ENCODE assay signal across 8 cellular contexts in the genomic region with DNA sequence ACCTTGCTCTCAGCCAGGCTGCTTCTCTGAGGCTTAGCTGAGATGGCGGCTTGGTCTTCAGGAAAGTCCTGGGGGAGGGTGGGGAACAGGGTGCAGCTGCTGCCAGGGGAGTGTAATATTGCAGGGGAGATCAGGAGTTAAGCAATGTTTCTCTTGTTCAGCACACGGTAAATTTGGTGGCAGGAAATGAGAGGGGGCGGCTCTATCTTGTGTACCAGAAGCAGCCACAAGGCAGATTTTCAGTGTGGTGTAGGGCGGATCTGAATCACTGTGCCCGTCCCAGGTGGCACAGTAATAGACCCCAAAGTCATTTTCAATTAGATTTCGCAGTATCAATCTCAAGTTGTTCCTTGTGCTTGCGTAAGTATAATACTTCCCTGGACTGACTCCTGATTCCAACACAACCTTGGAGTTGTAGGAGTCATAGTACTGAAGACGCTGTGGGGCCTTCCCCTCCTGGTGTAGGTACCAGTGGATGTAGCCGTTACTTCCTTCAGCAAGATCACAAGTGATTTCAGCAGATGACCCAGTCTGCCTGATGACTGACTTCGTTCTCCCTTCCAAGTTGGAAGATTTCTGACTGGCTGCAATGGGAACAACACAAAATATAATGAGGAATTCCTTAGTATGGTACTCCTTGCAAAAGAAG.
A peak's percentile ranks its signal among the peaks of the same experiment; 100 is the strongest.
DNase-seq lines count a peak whose midpoint lies in the region; ATAC-seq, FAIRE-seq and TF ChIP-seq lines count a peak whose summit lies in the region.
"Not testable (repeated sequence)": the region's sequence is repeated elsewhere in the genome, so short reads cannot be mapped to it uniquely, and the experiment has no call there.

No MANE protein-coding gene starts in this region.

- intact Hi-C loops in CD4-positive, alpha-beta T cell (cut with DNase I, micrococcal nuclease); GM12878 (cut with micrococcal nuclease; ENCODE audit: unreplicated experiment): not testable (repeated sequence)

- peak; percentile 50 for ATAC-seq in CD4-positive, alpha-beta T cell (ENCODE audit: poor library complexity)
- ATAC-seq in GM18909 (IDR thresholded peaks at IDR 0.05; ENCODE audit: poor library complexity, unreplicated experiment): peak; percentile 62
- peak; percentile 33 for ATAC-seq in HG02610 (IDR thresholded peaks at IDR 0.05; ENCODE audit: unreplicated experiment)
- ATAC-seq in HG03439 (IDR thresholded peaks at IDR 0.05; ENCODE audit: unreplicated experiment): peak; percentile 42
- ATAC-seq in GM12878: peak; percentile 67

- not testable (repeated sequence) for FAIRE-seq in GM12878 (lab: Jason Lieb, UNC)

- not testable (repeated sequence) for BruUV-seq in GM12878 (replicated peaks; lab: Mats Ljungman, UMichigan)

- H3K27ac Mint-ChIP-seq in CD4-positive, alpha-beta T cell: peak overlapping the region; percentile 94
- H3K27ac Mint-ChIP-seq in activated CD4-positive, alpha-beta memory T cell treated with anti-CD3 and anti-CD28 coated beads, Interleukin-2, amount 10 ng/mL, durations not matched to agents 7 days and 5 days: peak overlapping the region; percentile 97

- H3K36me3 ChIP-seq in GM12878 (ENCODE audit: control insufficient read depth in 2 of 2, insufficient read depth in 2 of 2, low read length in 1 of 2): not testable (repeated sequence)

- H3K27ac ChIP-seq in CD4-positive, alpha-beta T cell (ENCODE audit: low read depth, low read length): peak overlapping the region; percentile 60
- H3K27ac ChIP-seq in GM12878 (ENCODE audit: control insufficient read depth, insufficient read depth): peak overlapping the region; percentile 54

- in situ Hi-C loops in GM12878 (cut with MboI): loop anchor here (25.0 kb wide), 1 partner anchor 1375 kb away; no protein-coding TSS in a partner anchor

- H3K4me3 ChIP-seq in GM12878: peak overlapping the region; percentile 33

- POLR2A ChIA-PET in CD4-positive, alpha-beta T cell (lab: Charles Lee): interaction anchor here (1.0 kb wide), 1 partner anchor 18 kb away, joined by 3 read pairs; no protein-coding TSS in a partner anchor
- POLR2A ChIA-PET in activated CD4-positive, alpha-beta memory T cell treated with anti-CD3 and anti-CD28 coated beads, Interleukin-2, amount 10 ng/mL, durations not matched to agents 7 days and 5 days (lab: Charles Lee): interaction anchor here (1.1 to 1.4 kb wide), 4 partner anchors 18 to 147 kb away, joined by 3 to 4 read pairs (median 4); no protein-coding TSS in a partner anchor
- POLR2A ChIA-PET in GM12878 (lab: Charles Lee): not testable (repeated sequence)

- RAD21 ChIA-PET in GM12878 (lab: Charles Lee; ENCODE audit: unreplicated experiment): interaction anchor here (1.0 to 1.2 kb wide), 4 partner anchors 17 to 147 kb away, joined by 4 to 6 read pairs (median 6); no protein-coding TSS in a partner anchor

- H3K4me1 ChIP-seq in GM12878 (ENCODE audit: control insufficient read depth, insufficient read depth, low read length): peaks cover 16% of the 10 kb centered on the region

- peaks cover 35% of the 10 kb centered on the region for H3K36me3 Mint-ChIP-seq in CD4-positive, alpha-beta T cell (ENCODE audit: low read depth)
- peaks cover 37% of the 10 kb centered on the region for H3K36me3 Mint-ChIP-seq in activated CD4-positive, alpha-beta memory T cell treated with anti-CD3 and anti-CD28 coated beads, Interleukin-2, amount 10 ng/mL, durations not matched to agents 7 days and 5 days (ENCODE audit: low read depth)

- H3K4me1 Mint-ChIP-seq in CD4-positive, alpha-beta T cell (ENCODE audit: low read depth): peaks cover 81% of the 10 kb centered on the region
- H3K4me1 Mint-ChIP-seq in activated CD4-positive, alpha-beta memory T cell treated with anti-CD3 and anti-CD28 coated beads, Interleukin-2, amount 10 ng/mL, durations not matched to agents 7 days and 5 days: peaks cover 56% of the 10 kb centered on the region

- not testable (repeated sequence) for H4K20me1 ChIP-seq in GM12878 (ENCODE audit: control insufficient read depth, insufficient read depth)

- not testable (repeated sequence) for H3K9ac ChIP-seq in GM12878 (ENCODE audit: control insufficient read depth, insufficient read depth, low read length)

- DNase-seq in CD4-positive, alpha-beta T cell: peak in 7 of 10 experiments; percentile 28 to 55 (median 44)
- DNase-seq in SIG-M5 treated with dmso at 0.1 percent for 504 hours (lab: John Stamatoyannopoulos, UW; ENCODE audit: unreplicated experiment): peak; percentile 70
- DNase-seq in activated CD4-positive, alpha-beta memory T cell treated with anti-CD3 and anti-CD28 coated beads, Interleukin-2, amount 10 ng/mL, durations not matched to agents 7 days and 5 days: peak; percentile 68
- not testable (repeated sequence) for DNase-seq in GM12878 (ENCODE audit: low read depth, low spot score)
- DNase-seq in stimulated activated CD4-positive, alpha-beta T cell treated with anti-CD3 and anti-CD28 coated beads, Interleukin-15, amount 100 ng/mL, for 24 hours: peak; percentile 66

- not testable (repeated sequence) for H3K79me2 ChIP-seq in GM12878 (ENCODE audit: control insufficient read depth, insufficient read depth, low read length)

- not testable (repeated sequence) for H3K9me3 Mint-ChIP-seq in CD4-positive, alpha-beta T cell; activated CD4-positive, alpha-beta memory T cell treated with anti-CD3 and anti-CD28 coated beads, Interleukin-2, amount 10 ng/mL, durations not matched to agents 7 days and 5 days

- not testable (repeated sequence) for H3K27me3 Mint-ChIP-seq in CD4-positive, alpha-beta T cell; activated CD4-positive, alpha-beta memory T cell treated with anti-CD3 and anti-CD28 coated beads, Interleukin-2, amount 10 ng/mL, durations not matched to agents 7 days and 5 days

- not testable (repeated sequence) for TF ChIP-seq CTCF in CD4-positive, alpha-beta T cell (IDR thresholded peaks at IDR 0.05); GM12878 (IDR thresholded peaks at IDR 0.05 in 2 of 3, conservative IDR thresholded peaks at IDR 0.05 in 1 of 3; ENCODE audit: control insufficient read depth in 2 of 3, extremely low read depth in 1 of 3, insufficient read depth in 1 of 3, low read depth in 3 of 3, low read length in 3 of 3)

- peak overlapping the region; percentile 89 for H3K4me3 Mint-ChIP-seq in CD4-positive, alpha-beta T cell
- H3K4me3 Mint-ChIP-seq in activated CD4-positive, alpha-beta memory T cell treated with anti-CD3 and anti-CD28 coated beads, Interleukin-2, amount 10 ng/mL, durations not matched to agents 7 days and 5 days: peak overlapping the region; percentile 72

- CTCF ChIA-PET in CD4-positive, alpha-beta T cell (lab: Charles Lee): interaction anchor here (1.0 to 2.0 kb wide), 4 partner anchors 11 to 147 kb away, joined by 4 to 8 read pairs (median 5); no protein-coding TSS in a partner anchor
- CTCF ChIA-PET in activated CD4-positive, alpha-beta memory T cell treated with anti-CD3 and anti-CD28 coated beads, Interleukin-2, amount 10 ng/mL, durations not matched to agents 7 days and 5 days (lab: Charles Lee): interaction anchor here (0.9 to 2.4 kb wide), 9 partner anchors 9 to 185 kb away, joined by 3 to 19 read pairs (median 4); a partner anchor contains a TSS
- CTCF ChIA-PET in GM12878 (lab: Yijun Ruan, JAX): interaction anchor here (0.7 to 11.9 kb wide), 20 partner anchors 10 to 1041 kb away, joined by 3 to 247 read pairs (median 4); a partner anchor contains a TSS

- SMC1A ChIA-PET in GM12878 (lab: Charles Lee; ENCODE audit: uncharacterized antibody, unreplicated experiment): interaction anchor here (0.6 to 2.5 kb wide), 9 partner anchors 11 to 130 kb away, joined by 3 to 9 read pairs (median 3); no protein-coding TSS in a partner anchor

- H3K4me2 ChIP-seq in GM12878 (ENCODE audit: control insufficient read depth, insufficient read depth): peak overlapping the region; percentile 80

- TF ChIP-seq POLR2A in GM12878 (IDR thresholded peaks at IDR 0.05; ENCODE audit: low read depth, low read length): not testable (repeated sequence)

- WGBS in GM12878 (ENCODE audit: insufficient coverage, insufficient replicate concordance, low lambda C conversion rate, missing lambda C conversion rate): 12% methylated on average over 9 of the region's 10 CpGs

- peak overlapping the region; percentile 65 for H2AFZ ChIP-seq in GM12878 (ENCODE audit: control insufficient read depth, low read depth, low read length)

- not testable (repeated sequence) for H3K27me3 ChIP-seq in CD4-positive, alpha-beta T cell (ENCODE audit: control insufficient read depth, insufficient read depth, low read length); GM12878 (replicated peaks in 1 of 2; ENCODE audit: control insufficient read depth in 2 of 2, insufficient read depth in 2 of 2, low read length in 1 of 2)

- not testable (repeated sequence) for TF ChIP-seq RAD21 in GM12878 (IDR thresholded peaks at IDR 0.05; ENCODE audit: insufficient read depth, low read depth, low read length)

- H3K9me3 ChIP-seq in CD4-positive, alpha-beta T cell (ENCODE audit: control insufficient read depth, low read length); GM12878 (replicated peaks; ENCODE audit: control insufficient read depth, insufficient read depth, low read length): not testable (repeated sequence)

- not testable (repeated sequence) for TF ChIP-seq EP300 in GM12878 (IDR thresholded peaks at IDR 0.05; ENCODE audit: borderline replicate concordance in 1 of 2, control insufficient read depth in 1 of 2, low read depth in 2 of 2, low read length in 2 of 2)

TF ChIP-seq in GM12878, 131 proteins besides CTCF, POLR2A, EP300 and RAD21 (continues in another document):
- TF ChIP-seq IKZF2 (IDR thresholded peaks at IDR 0.05) (0 out of 4 replicates have a peak, but pooled peaks of 1 of the 2 experiments have one; percentile 17), YY1 (IDR thresholded peaks at IDR 0.05; ENCODE audit: low read depth, low read length) (0 out of 2 replicates have a peak, but pooled peaks have one; percentile 23), EED (IDR thresholded peaks at IDR 0.05; ENCODE audit: low read depth) (peak; percentile 18; the same call in 1 of the 2 replicates)
- TF ChIP-seq, protein P1, sequence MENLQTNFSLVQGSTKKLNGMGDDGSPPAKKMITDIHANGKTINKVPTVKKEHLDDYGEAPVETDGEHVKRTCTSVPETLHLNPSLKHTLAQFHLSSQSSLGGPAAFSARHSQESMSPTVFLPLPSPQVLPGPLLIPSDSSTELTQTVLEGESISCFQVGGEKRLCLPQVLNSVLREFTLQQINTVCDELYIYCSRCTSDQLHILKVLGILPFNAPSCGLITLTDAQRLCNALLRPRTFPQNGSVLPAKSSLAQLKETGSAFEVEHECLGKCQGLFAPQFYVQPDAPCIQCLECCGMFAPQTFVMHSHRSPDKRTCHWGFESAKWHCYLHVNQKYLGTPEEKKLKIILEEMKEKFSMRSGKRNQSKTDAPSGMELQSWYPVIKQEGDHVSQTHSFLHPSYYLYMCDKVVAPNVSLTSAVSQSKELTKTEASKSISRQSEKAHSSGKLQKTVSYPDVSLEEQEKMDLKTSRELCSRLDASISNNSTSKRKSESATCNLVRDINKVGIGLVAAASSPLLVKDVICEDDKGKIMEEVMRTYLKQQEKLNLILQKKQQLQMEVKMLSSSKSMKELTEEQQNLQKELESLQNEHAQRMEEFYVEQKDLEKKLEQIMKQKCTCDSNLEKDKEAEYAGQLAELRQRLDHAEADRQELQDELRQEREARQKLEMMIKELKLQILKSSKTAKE (IDR thresholded peaks at IDR 0.05; ENCODE audit: low read depth, poor library complexity, severe bottlenecking): peak; percentile 20
